Comparison of ENCODE assay signal across 1 cellular context in genomic region chr20:62216636-62217566, GRCh38.
A peak's percentile ranks its signal among the peaks of the same experiment; 100 is the strongest.
TF ChIP-seq lines count a peak whose summit lies in the region.

No MANE protein-coding gene starts in this region.

TF ChIP-seq in HepG2, 621 proteins besides CTCF, POLR2A, EP300 and RAD21:
- 0 out of 2 replicates have a peak, but pooled peaks have one; percentile 38 for TF ChIP-seq ZBTB7A (CRISPR knock-in tag; IDR thresholded peaks at IDR 0.05)
- TF ChIP-seq CREB3 (CRISPR knock-in tag; IDR thresholded peaks at IDR 0.05), result no peak
- no peak for TF ChIP-seq THAP7 (CRISPR knock-in tag; IDR thresholded peaks at IDR 0.05)
- 0 out of 2 replicates have a peak, but pooled peaks have one; percentile 31 for TF ChIP-seq ZNF572 (CRISPR knock-in tag; IDR thresholded peaks at IDR 0.05)
- TF ChIP-seq ZNF619 (CRISPR knock-in tag; IDR thresholded peaks at IDR 0.05), result no peak
- no peak for TF ChIP-seq ZBTB8A (CRISPR knock-in tag; IDR thresholded peaks at IDR 0.05; ENCODE audit: borderline replicate concordance, low read depth)
- TF ChIP-seq GTF3A (CRISPR knock-in tag; conservative IDR thresholded peaks at IDR 0.05), result no peak
- no peak for TF ChIP-seq HNRNPH1 (optimal IDR thresholded peaks at IDR 0.05; ENCODE audit: low read depth, low read length)
- TF ChIP-seq HMGA1 (CRISPR knock-in tag; conservative IDR thresholded peaks at IDR 0.05), result no peak
- TF ChIP-seq TFAP4 (IDR thresholded peaks at IDR 0.05; ENCODE audit: borderline replicate concordance, low read depth), result peak; percentile 87; the same call in 1 of the 2 replicates
- no peak for TF ChIP-seq NR1H2 (CRISPR knock-in tag; IDR thresholded peaks at IDR 0.05; ENCODE audit: borderline replicate concordance, low read depth)
- TF ChIP-seq RFX5 (IDR thresholded peaks at IDR 0.05; ENCODE audit: low read depth, low read length), result no peak
- no peak for TF ChIP-seq KLF16 (CRISPR knock-in tag; IDR thresholded peaks at IDR 0.05)
- no peak for TF ChIP-seq DMTF1 (CRISPR knock-in tag; IDR thresholded peaks at IDR 0.05)
- TF ChIP-seq NFE2L2 (IDR thresholded peaks at IDR 0.05; ENCODE audit: low read length), result no peak
- 0 out of 2 replicates have a peak, but pooled peaks have one; percentile 11 for TF ChIP-seq MAFG (CRISPR knock-in tag; IDR thresholded peaks at IDR 0.05)
- TF ChIP-seq SAP130 (CRISPR knock-in tag; IDR thresholded peaks at IDR 0.05; ENCODE audit: low read depth), result peak; percentile 43; the same call in 1 of the 2 replicates
- TF ChIP-seq SOX13 (IDR thresholded peaks at IDR 0.05), result no peak
- TF ChIP-seq SOX13 (CRISPR knock-in tag; conservative IDR thresholded peaks at IDR 0.05 in 1 of 2, IDR thresholded peaks at IDR 0.05 in 1 of 2), result no peak
- TF ChIP-seq IKZF5 (CRISPR knock-in tag; IDR thresholded peaks at IDR 0.05), result no peak
- TF ChIP-seq PAWR (CRISPR knock-in tag; IDR thresholded peaks at IDR 0.05; ENCODE audit: borderline replicate concordance), result no peak
- TF ChIP-seq FOXP4 (CRISPR knock-in tag; IDR thresholded peaks at IDR 0.05), result no peak
- TF ChIP-seq ZNF512 (CRISPR knock-in tag; IDR thresholded peaks at IDR 0.05), result no peak
- TF ChIP-seq PAXIP1 (CRISPR knock-in tag; conservative IDR thresholded peaks at IDR 0.05), result no peak
- TF ChIP-seq HNF4A (CRISPR knock-in tag; IDR thresholded peaks at IDR 0.05), result 0 out of 2 replicates have a peak, but pooled peaks have one; percentile 11
- TF ChIP-seq PCBP1 (IDR thresholded peaks at IDR 0.05; ENCODE audit: borderline replicate concordance, low read depth, low read length), result no peak
- TF ChIP-seq PLRG1 (conservative IDR thresholded peaks at IDR 0.05), result no peak
- peak; percentile 6; the same call in 1 of the 2 replicates for TF ChIP-seq BHLHE40 (IDR thresholded peaks at IDR 0.05; ENCODE audit: low read length)
- TF ChIP-seq KDM3A (CRISPR knock-in tag; IDR thresholded peaks at IDR 0.05; ENCODE audit: low read depth), result no peak
- 0 out of 2 replicates have a peak, but pooled peaks have one; percentile 0 for TF ChIP-seq EZH2 (conservative IDR thresholded peaks at IDR 0.05; ENCODE audit: low read depth, low read length)
- TF ChIP-seq SALL1 (CRISPR knock-in tag; IDR thresholded peaks at IDR 0.05), result 0 out of 2 replicates have a peak, but pooled peaks have one; percentile 16
- no peak for TF ChIP-seq ZNF383 (CRISPR knock-in tag; IDR thresholded peaks at IDR 0.05; ENCODE audit: borderline replicate concordance)
- TF ChIP-seq ZSCAN25 (CRISPR knock-in tag; IDR thresholded peaks at IDR 0.05), result peak; percentile 62; the same call in 1 of the 2 replicates
- no peak for TF ChIP-seq ISX (CRISPR knock-in tag; conservative IDR thresholded peaks at IDR 0.05)
- no peak for TF ChIP-seq EEA1 (CRISPR knock-in tag; IDR thresholded peaks at IDR 0.05; ENCODE audit: borderline replicate concordance)
